9 cellular contexts compared by ENCODE assay signal in the genomic region with DNA sequence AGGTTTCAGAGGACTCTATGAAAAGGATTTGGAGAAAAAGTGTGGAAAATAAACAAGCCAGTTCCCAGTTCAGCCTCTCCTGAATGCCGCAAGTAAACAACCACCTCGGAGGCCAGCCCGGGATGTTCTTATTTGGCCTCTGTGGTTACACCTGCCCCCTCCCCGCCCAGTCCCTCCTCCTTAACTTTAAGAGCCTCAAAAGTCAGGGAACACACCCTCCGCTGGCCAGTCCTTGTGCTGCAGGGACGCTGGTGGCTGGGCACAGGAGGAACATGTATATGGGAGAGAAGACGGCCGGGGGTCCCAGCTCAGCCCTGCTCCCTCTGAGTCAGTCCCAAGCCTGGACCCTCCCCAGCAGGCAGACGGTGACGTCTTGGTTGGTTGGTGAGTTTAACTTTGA. TPM values are rescaled to one million over a fixed set of nuclear protein-coding genes. Genes with fewer than 3 reads are reported as not detected.
DNase-seq lines count a peak whose midpoint lies in the region; ATAC-seq and TF ChIP-seq lines count a peak whose summit lies in the region.
"Had no signal": no experiment of that assay in that cellular context is flagged by ENCODE, and none has a peak within 500 bp of the region (broad histone marks: within the 10 kb centered on the region; RNA-seq: fewer than 3 reads in every experiment).

No MANE protein-coding gene starts in this region.

- H3K27me3 ChIP-seq in RWPE2 (ENCODE audit: insufficient read depth, poor library complexity, severe bottlenecking): no peaks in the 10 kb centered on the region
- no peaks in the 10 kb centered on the region for H3K27me3 ChIP-seq in gastrocnemius medialis
- no peaks in the 10 kb centered on the region for H3K27me3 ChIP-seq in trophoblast cell (ENCODE audit: insufficient read depth, low read length)

- no peak overlapping the region for H3K4ac ChIP-seq in trophoblast cell (ENCODE audit: low read depth, low read length)

- H3K9me3 ChIP-seq in RWPE2 (ENCODE audit: severe bottlenecking): no peaks in the 10 kb centered on the region
- no peaks in the 10 kb centered on the region for H3K9me3 ChIP-seq in gastrocnemius medialis
- no peaks in the 10 kb centered on the region for H3K9me3 ChIP-seq in trophoblast cell (ENCODE audit: insufficient read depth, low read depth, low read length)

- H3K4me2 ChIP-seq in trophoblast cell (ENCODE audit: low read length): no peak overlapping the region

- no peak overlapping the region for H3K9ac ChIP-seq in trophoblast cell (ENCODE audit: low read length)

- ATAC-seq in RWPE2 (ENCODE audit: low read depth) (peak; percentile 54), gastrocnemius medialis (peak; percentile 16 to 56)

- H3K4me3 ChIP-seq in RWPE2 (ENCODE audit: severe bottlenecking) (peak overlapping the region; percentile 14), fibroblast of pulmonary artery (replicated peaks; ENCODE audit: low read depth, low read length) (no peak overlapping the region), gastrocnemius medialis (peak overlapping the region in 2 of 4 donors; percentile 2 to 36), trophoblast cell (ENCODE audit: low read depth, low read length) (no peak overlapping the region)

- H2AK5ac ChIP-seq in trophoblast cell (ENCODE audit: low read length): no peak overlapping the region

- no peak overlapping the region for H3K14ac ChIP-seq in trophoblast cell (ENCODE audit: low read length)

- TF ChIP-seq CTCF in GM13977 (IDR thresholded peaks at IDR 0.05; ENCODE audit: extremely low read depth, insufficient read depth, missing control alignments) (peak; percentile 5), RWPE2 (IDR thresholded peaks at IDR 0.05; ENCODE audit: poor library complexity, severe bottlenecking) (peak; percentile 46), fibroblast of pulmonary artery (IDR thresholded peaks at IDR 0.05; ENCODE audit: low read length, missing control alignments) (peak; percentile 6), gastrocnemius medialis (IDR thresholded peaks at IDR 0.05 in 4 of 5, conservative IDR thresholded peaks at IDR 0.05 in 1 of 5) (peak in 4 of 5 experiments; percentile 13 to 41 (median 36))

- H3K23ac ChIP-seq in trophoblast cell (ENCODE audit: low read length): no peak overlapping the region

- DNase-seq in GM13977 (ENCODE audit: low spot score) (no peak), RWPE2 (ENCODE audit: low spot score) (peak; percentile 83), fibroblast of pulmonary artery (ENCODE audit: low read depth) (no peak), gastrocnemius medialis (peak; percentile 64 to 75), T-helper 2 cell (no peak), NCI-H2196 treated with DMSO at 0.1 percent for 48 hours (lab: John Stamatoyannopoulos, UW; ENCODE audit: unreplicated experiment) (no peak), trophoblast cell (no peak)
- no peak for DNase-seq in stimulated activated CD4-positive, alpha-beta T cell treated with anti-CD3 and anti-CD28 coated beads, Interleukin-4, amount 100 ng/mL, for 24 hours
- DNase-seq: stimulated activated CD4-positive, alpha-beta T cell treated with anti-CD3 and anti-CD28 coated beads, Interleukin-4, amount 100 ng/mL, for 1 hour had no signal

- no peak overlapping the region for H2BK12ac ChIP-seq in trophoblast cell (ENCODE audit: low read length)

- H2BK120ac ChIP-seq in trophoblast cell (ENCODE audit: insufficient read depth, low read length, poor library complexity): no peak overlapping the region

- no peak overlapping the region for H3K18ac ChIP-seq in trophoblast cell (ENCODE audit: low read length)

- H2AFZ ChIP-seq in trophoblast cell (ENCODE audit: insufficient read depth, low read length, poor library complexity): no peak overlapping the region

- TF ChIP-seq POLR2A in gastrocnemius medialis (IDR thresholded peaks at IDR 0.05): peak; percentile 46 to 63

- no peak overlapping the region for H4K8ac ChIP-seq in trophoblast cell (ENCODE audit: low read depth, low read length)

- peaks cover 14% of the 10 kb centered on the region for H3K79me2 ChIP-seq in trophoblast cell (ENCODE audit: control insufficient read depth, insufficient read depth, low read length, poor library complexity)

- intact Hi-C loops in gastrocnemius medialis (cut with DNase I; ENCODE audit: low total_unique reads): no loop called here

- no peak overlapping the region for H4K12ac ChIP-seq in trophoblast cell (ENCODE audit: low read depth, low read length)

- H3K79me1 ChIP-seq in trophoblast cell (ENCODE audit: low read length): peaks cover 9% of the 10 kb centered on the region

- H3K27ac ChIP-seq in RWPE2 (ENCODE audit: poor library complexity, severe bottlenecking) (peak overlapping the region; percentile 97), gastrocnemius medialis (peak overlapping the region; percentile 54 to 93 (median 84)), trophoblast cell (ENCODE audit: low read depth, low read length) (no peak overlapping the region)

- H4K91ac ChIP-seq in trophoblast cell (ENCODE audit: low read depth, low read length): no peak overlapping the region

- in situ Hi-C loops in GM13977 (cut with MboI; ENCODE audit: low pct_unique_long_range_greater_than_20kb, low sequenced_read_pairs, unreplicated experiment): no loop called here
- in situ Hi-C loops in gastrocnemius medialis (cut with MboI; ENCODE audit: low sequenced_read_pairs in 4 of 4): loop anchor here in 3 of 4 donors (25.0 kb wide), 1 partner anchor 367 kb away; no protein-coding TSS in a partner anchor

- no CpG with 5 or more reads among the region's 10 CpGs for whole genome bisulfite sequencing in trophoblast cell (ENCODE audit: extremely low coverage, insufficient coverage, insufficient read length)

- H2BK5ac ChIP-seq in trophoblast cell (ENCODE audit: low read depth, low read length, poor library complexity): no peak overlapping the region

- H3K36me3 ChIP-seq in RWPE2 (ENCODE audit: low read depth) (peaks cover 20% of the 10 kb centered on the region; the same call in 1 of the 2 replicates), gastrocnemius medialis (no peaks in the 10 kb centered on the region), trophoblast cell (ENCODE audit: control insufficient read depth in 1 of 2, insufficient read depth in 2 of 2, low read length in 2 of 2) (peaks cover 6 to 9% of the 10 kb centered on the region in 2 experiments)

- H3K4me1 ChIP-seq in RWPE2 (ENCODE audit: insufficient read depth, poor library complexity, severe bottlenecking): peaks cover 79% of the 10 kb centered on the region
- H3K4me1 ChIP-seq in gastrocnemius medialis: peaks cover 91 to 95% of the 10 kb centered on the region in 2 donors
- H3K4me1 ChIP-seq in trophoblast cell (ENCODE audit: control insufficient read depth in 1 of 2, insufficient read depth in 2 of 2, low read length in 2 of 2): peaks cover 37 to 41% of the 10 kb centered on the region in 2 experiments

RNA-seq across cellular contexts. Expression of a gene that starts 6.1 kb away (rescaled TPM):
- total RNA-seq in gastrocnemius medialis: 10 to 100 TPM; 11.5 to 31.6 (median 16.3) TPM
- 12.1 and 12.5 TPM in 2 replicates for polyA plus RNA-seq in trophoblast cell (2013)

Comparison
In these comparisons a context has a peak if more than half of its experiments do, and no peak if none do; other contexts are left out.
1. DNase-seq: peak in RWPE2 (single experiment) and gastrocnemius medialis (2 of 2); none in GM13977 (single experiment), fibroblast of pulmonary artery (single experiment), stimulated activated CD4-positive, alpha-beta T cell treated with anti-CD3 and anti-CD28 coated beads, Interleukin-4, amount 100 ng/mL, for 24 hours (single experiment), T-helper 2 cell (0 of 5), NCI-H2196 treated with DMSO at 0.1 percent for 48 hours (single experiment) and trophoblast cell (0 of 2).
2. Peak in every context shown above with its lines, with median percentiles within 50 percentile points of each other: CTCF ChIP-seq.